24 cellular contexts compared by ENCODE assay signal in genomic region chr7:36276428-36277246, GRCh38.
DNase-seq lines count a peak whose midpoint lies in the region; ATAC-seq, FAIRE-seq and TF ChIP-seq lines count a peak whose summit lies in the region.
"Had no signal": no experiment of that assay in that cellular context is flagged by ENCODE, and none has a peak within 500 bp of the region (broad histone marks: within the 10 kb centered on the region; RNA-seq: fewer than 3 reads in every experiment).

No MANE protein-coding gene starts in this region.

- H3K79me2 ChIP-seq in PC-3 (ENCODE audit: low read length): peaks cover 16% of the 10 kb centered on the region
- H3K79me2 ChIP-seq: parathyroid adenoma had no signal

- H3K27ac ChIP-seq in heart right ventricle: peak overlapping the region; percentile 5 to 79 (median 60)
- peak overlapping the region in 1 of 2 donors; percentile 35 for H3K27ac ChIP-seq in lung (ENCODE audit: low read depth in 1 of 2, low read length in 1 of 2)
- H3K27ac ChIP-seq in gastrocnemius medialis: peak overlapping the region; percentile 86 to 96 (median 94)
- no peak overlapping the region for H3K27ac ChIP-seq in PC-3 (ENCODE audit: low read length)
- no peak overlapping the region for H3K27ac ChIP-seq in kidney (ENCODE audit: low read depth in 2 of 2, low read length in 2 of 2)
- H3K27ac ChIP-seq: coronary artery, lower lobe of right lung, parathyroid adenoma had no signal

- H3K9me3 Mint-ChIP-seq in brain: peaks cover 0 to 3% (median 0%) of the 10 kb centered on the region in 5 experiments
- H3K9me3 Mint-ChIP-seq: immature natural killer cell, naive B cell had no signal

- H3K4me2 ChIP-seq in PC-3 (ENCODE audit: low read length): no peak overlapping the region

- DNase-seq in heart right ventricle (no peak), Right ventricle myocardium inferior (ENCODE audit: missing footprints) (no peak), lung (ENCODE audit: low spot score) (peak; percentile 17), gastrocnemius medialis (no peak), PC-3 (no peak), kidney (no peak)
- DNase-seq in central memory CD4-positive, alpha-beta T cell: no peak
- DNase-seq: activated CD4-positive, alpha-beta T cell treated with anti-CD3 and anti-CD28 coated beads for 48 hours; activated CD8-positive, alpha-beta memory T cell treated with anti-CD3 and anti-CD28 coated beads, Interleukin-2, amount 50 U/mL, for 4 hours; COR-L47; immature natural killer cell; lower lobe of right lung; naive B cell; NCI-H1092 treated with DMSO at 0.1 percent for 48 hours; NCI-H2029; NCI-H345; NCI-H82; OCI-M1; SIG-M5; T-helper 1 cell had no signal

- TF ChIP-seq CTCF in heart right ventricle (IDR thresholded peaks at IDR 0.05) (no peak), brain (conservative IDR thresholded peaks at IDR 0.05) (no peak), lung (IDR thresholded peaks at IDR 0.05; ENCODE audit: control extremely low read depth, extremely low read depth) (no peak), gastrocnemius medialis (IDR thresholded peaks at IDR 0.05 in 4 of 5, conservative IDR thresholded peaks at IDR 0.05 in 1 of 5) (no peak), PC-3 (conservative IDR thresholded peaks at IDR 0.05; ENCODE audit: low read depth, low read length) (no peak), kidney (IDR thresholded peaks at IDR 0.05; ENCODE audit: borderline replicate concordance, extremely low read depth, insufficient read depth) (no peak)

- no peak for TF ChIP-seq POLR2A in gastrocnemius medialis (IDR thresholded peaks at IDR 0.05)

- H3K27me3 ChIP-seq in heart right ventricle (no peaks in the 10 kb centered on the region), lung (ENCODE audit: control insufficient read depth, insufficient read depth) (no peaks in the 10 kb centered on the region), gastrocnemius medialis (no peaks in the 10 kb centered on the region), PC-3 (ENCODE audit: low read length) (no peaks in the 10 kb centered on the region)

- intact Hi-C loops in heart right ventricle (cut with DNase I) (loop anchor here in 3 of 10 donors (5.0 to 10.0 kb wide), 3 partner anchors 52 to 119 kb away; no protein-coding TSS in a partner anchor), Right ventricle myocardium inferior (cut with DNase I) (no loop called here), gastrocnemius medialis (cut with DNase I; ENCODE audit: low total_unique reads) (no loop called here), PC-3 (cut with micrococcal nuclease) (no loop called here), kidney (cut with DNase I) (no loop called here)

- H3K4me3 ChIP-seq in heart right ventricle (no peak overlapping the region), lung (no peak overlapping the region), gastrocnemius medialis (no peak overlapping the region), PC-3 (ENCODE audit: low read length) (no peak overlapping the region), kidney (ENCODE audit: low read length in 2 of 2) (no peak overlapping the region)
- H3K4me3 ChIP-seq: coronary artery, lower lobe of right lung had no signal

- no peaks in the 10 kb centered on the region for H3K9me2 ChIP-seq in PC-3 (replicated peaks; ENCODE audit: low read length)

- H3K9ac ChIP-seq in PC-3 (ENCODE audit: low read length) (no peak overlapping the region), kidney (ENCODE audit: low read length in 2 of 2) (no peak overlapping the region)
- H3K9ac ChIP-seq: parathyroid adenoma had no signal

- H3K9me3 ChIP-seq in heart right ventricle (no peaks in the 10 kb centered on the region), lung (ENCODE audit: control insufficient read depth in 2 of 2, insufficient read depth in 1 of 2, low read length in 1 of 2) (no peaks in the 10 kb centered on the region), gastrocnemius medialis (no peaks in the 10 kb centered on the region), PC-3 (ENCODE audit: low read length) (no peaks in the 10 kb centered on the region), kidney (ENCODE audit: control insufficient read depth in 1 of 2, low read length in 2 of 2) (no peaks in the 10 kb centered on the region)
- H3K9me3 ChIP-seq: lower lobe of right lung had no signal

- in situ Hi-C loops in gastrocnemius medialis (cut with MboI; ENCODE audit: low sequenced_read_pairs in 4 of 4): loop anchor here in 2 of 4 donors (25.0 kb wide), 1 partner anchor 114 kb away; the partner anchor contains the start of gene EEPD1 (in 2 of the 2)

- peak overlapping the region in 3 of 5 experiments; percentile 34 to 90 (median 81) for H3K27ac Mint-ChIP-seq in brain
- H3K27ac Mint-ChIP-seq: immature natural killer cell, naive B cell had no signal

- H3K36me3 ChIP-seq in heart right ventricle: no peaks in the 10 kb centered on the region
- no peaks in the 10 kb centered on the region for H3K36me3 ChIP-seq in lung (ENCODE audit: control insufficient read depth in 2 of 2, insufficient read depth in 2 of 2, low read length in 2 of 2)
- no peaks in the 10 kb centered on the region for H3K36me3 ChIP-seq in gastrocnemius medialis
- H3K36me3 ChIP-seq in PC-3 (ENCODE audit: low read depth, low read length): no peaks in the 10 kb centered on the region
- H3K36me3 ChIP-seq in kidney (ENCODE audit: control insufficient read depth in 1 of 2, insufficient read depth in 2 of 2, low read length in 2 of 2): no peaks in the 10 kb centered on the region
- H3K36me3 ChIP-seq: lower lobe of right lung had no signal

- POLR2A ChIA-PET in PC-3 (lab: Charles Lee; ENCODE audit: unreplicated experiment): no interaction called here

- BruUV-seq in PC-3 (replicated peaks; lab: Mats Ljungman, UMichigan): no TSS peak

- ATAC-seq in heart right ventricle (peak in 6 of 8 donors; percentile 5 to 79 (median 37)), Right ventricle myocardium inferior (no peak), lung (ENCODE audit: insufficient read depth, low FRiP score) (no peak), gastrocnemius medialis (no peak), PC-3 (no peak)
- ATAC-seq: lower lobe of right lung had no signal

- no peaks in the 10 kb centered on the region for H4K20me1 ChIP-seq in PC-3 (ENCODE audit: low read length)

- no peaks in the 10 kb centered on the region for H3K36me3 Mint-ChIP-seq in brain
- H3K36me3 Mint-ChIP-seq: immature natural killer cell, naive B cell had no signal

- no peak overlapping the region for H2AFZ ChIP-seq in PC-3 (ENCODE audit: low read length)
- H2AFZ ChIP-seq: parathyroid adenoma had no signal

- H3K4me1 Mint-ChIP-seq in brain: peaks cover 76% of the 10 kb centered on the region
- H3K4me1 Mint-ChIP-seq: immature natural killer cell, naive B cell had no signal

- CTCF ChIA-PET in PC-3 (lab: Charles Lee): no interaction called here

- H3F3A ChIP-seq in PC-3 (ENCODE audit: low read length, unreplicated experiment): peaks cover 4% of the 10 kb centered on the region

- peaks cover 3% of the 10 kb centered on the region for H3K27me3 Mint-ChIP-seq in brain

- H3K4me3 Mint-ChIP-seq in brain: no peak overlapping the region
- H3K4me3 Mint-ChIP-seq: immature natural killer cell, naive B cell had no signal

- H3K4me1 ChIP-seq in heart right ventricle (peaks cover 2 to 95% (median 73%) of the 10 kb centered on the region in 9 donors), lung (ENCODE audit: control insufficient read depth in 2 of 2, insufficient read depth in 2 of 2, low read length in 2 of 2) (peaks cover 0 to 10% of the 10 kb centered on the region in 2 donors), gastrocnemius medialis (peaks cover 84 to 89% of the 10 kb centered on the region in 2 donors), PC-3 (ENCODE audit: insufficient read depth, low read length) (peaks cover 47% of the 10 kb centered on the region), kidney (ENCODE audit: control insufficient read depth in 1 of 2, insufficient read depth in 1 of 2, low read depth in 1 of 2, low read length in 2 of 2) (peaks cover 15 to 17% of the 10 kb centered on the region in 2 donors)

- 71 to 74% methylated on average over 7 of the region's 7 CpGs for WGBS in heart right ventricle, 2 donors
- WGBS in lung, 2 donors: 84 to 87% methylated on average over 7 of the region's 7 CpGs

- no peak for FAIRE-seq in kidney (lab: Jason Lieb, UNC)
- FAIRE-seq: endothelial cell of umbilical vein had no signal

Comparison
In these comparisons a context has a peak if more than half of its experiments do, and no peak if none do; other contexts are left out.
1. ATAC-seq: peak in heart right ventricle (6 of 8); none in Right ventricle myocardium inferior (single experiment), lung (single experiment), gastrocnemius medialis (0 of 2) and PC-3 (single experiment).
2. H3K27ac ChIP-seq: peak in heart right ventricle (10 of 10) and gastrocnemius medialis (4 of 4); none in PC-3 (single experiment) and kidney (0 of 2).